ENCODE assay signal across 2 cellular contexts in the genomic region with DNA sequence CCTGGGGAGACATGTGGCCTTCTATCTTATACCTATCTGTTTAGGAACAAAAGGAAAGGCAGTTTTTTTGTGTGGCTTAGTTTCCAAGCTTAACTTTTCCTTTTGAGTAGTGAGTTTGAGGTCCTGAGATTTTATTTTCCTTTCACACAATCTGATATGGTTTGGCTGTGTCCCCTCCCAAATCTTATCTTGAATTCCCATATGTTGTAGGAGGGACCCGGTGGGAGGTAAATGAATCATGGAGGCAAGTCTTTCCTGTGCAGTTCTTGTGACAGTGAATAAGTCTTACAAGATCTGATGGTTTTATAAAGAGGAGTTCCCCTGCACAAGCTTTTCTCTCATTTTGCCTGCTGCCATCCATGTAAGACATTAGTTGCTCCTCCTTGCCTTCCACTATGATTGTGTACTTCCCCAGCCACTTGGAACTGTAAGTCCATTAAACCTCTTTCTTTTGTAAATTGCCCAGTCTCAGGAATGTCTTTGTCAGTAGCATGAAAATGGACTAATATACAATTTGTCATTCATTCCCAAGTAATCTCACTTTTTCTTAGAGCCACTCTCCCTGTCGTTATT.
TF ChIP-seq lines count a peak whose summit lies in the region.

No MANE protein-coding gene starts in this region.

TF ChIP-seq in HepG2, 621 proteins besides CTCF, POLR2A, EP300 and RAD21:
- TF ChIP-seq, protein P1, sequence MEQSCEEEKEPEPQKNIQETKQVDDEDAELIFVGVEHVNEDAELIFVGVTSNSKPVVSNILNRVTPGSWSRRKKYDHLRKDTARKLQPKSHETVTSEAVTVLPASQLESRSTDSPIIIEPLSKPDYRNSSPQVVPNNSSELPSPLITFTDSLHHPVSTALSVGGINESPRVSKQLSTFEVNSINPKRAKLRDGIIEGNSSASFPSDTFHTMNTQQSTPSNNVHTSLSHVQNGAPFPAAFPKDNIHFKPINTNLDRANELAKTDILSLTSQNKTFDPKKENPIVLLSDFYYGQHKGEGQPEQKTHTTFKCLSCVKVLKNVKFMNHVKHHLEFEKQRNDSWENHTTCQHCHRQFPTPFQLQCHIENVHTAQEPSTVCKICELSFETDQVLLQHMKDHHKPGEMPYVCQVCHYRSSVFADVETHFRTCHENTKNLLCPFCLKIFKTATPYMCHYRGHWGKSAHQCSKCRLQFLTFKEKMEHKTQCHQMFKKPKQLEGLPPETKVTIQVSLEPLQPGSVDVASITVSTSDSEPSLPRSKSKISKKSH (CRISPR knock-in tag; IDR thresholded peaks at IDR 0.05; ENCODE audit: borderline replicate concordance) = no peak
- TF ChIP-seq ZNF431 (CRISPR knock-in tag; IDR thresholded peaks at IDR 0.05; ENCODE audit: borderline replicate concordance, low read depth) (peak; percentile 85; the same call in 1 of the 2 replicates), ZNF33A (CRISPR knock-in tag; IDR thresholded peaks at IDR 0.05; ENCODE audit: borderline replicate concordance) (no peak), ZNF30 (CRISPR knock-in tag; IDR thresholded peaks at IDR 0.05) (no peak), SMC3 (IDR thresholded peaks at IDR 0.05; ENCODE audit: low read length) (no peak), ZNF605 (CRISPR knock-in tag; IDR thresholded peaks at IDR 0.05) (no peak), ZNF350 (CRISPR knock-in tag; IDR thresholded peaks at IDR 0.05; ENCODE audit: borderline replicate concordance, low read depth) (no peak)

TF ChIP-seq in endothelial cell of umbilical vein, 7 proteins besides CTCF, POLR2A, EP300 and RAD21:
- no peak for TF ChIP-seq JUN (IDR thresholded peaks at IDR 0.05; ENCODE audit: borderline replicate concordance, insufficient read depth, insufficient read length, low read depth)
- TF ChIP-seq GATA2 (IDR thresholded peaks at IDR 0.05; ENCODE audit: insufficient read depth, insufficient read length, low read depth, low read length) = no peak
- TF ChIP-seq EZH2 (IDR thresholded peaks at IDR 0.05; ENCODE audit: borderline replicate concordance, low read depth, low read length, severe bottlenecking) = no peak
- TF ChIP-seq MYC (IDR thresholded peaks at IDR 0.05; ENCODE audit: low read depth, low read length) = no peak
- TF ChIP-seq POLR2AphosphoS5 (IDR thresholded peaks at IDR 0.05; ENCODE audit: insufficient read depth, low read depth, low read length) = no peak
- TF ChIP-seq, protein P2, sequence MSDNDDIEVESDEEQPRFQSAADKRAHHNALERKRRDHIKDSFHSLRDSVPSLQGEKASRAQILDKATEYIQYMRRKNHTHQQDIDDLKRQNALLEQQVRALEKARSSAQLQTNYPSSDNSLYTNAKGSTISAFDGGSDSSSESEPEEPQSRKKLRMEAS (IDR thresholded peaks at IDR 0.05; ENCODE audit: insufficient read depth, insufficient read length) = no peak
- TF ChIP-seq FOS (IDR thresholded peaks at IDR 0.05; ENCODE audit: borderline replicate concordance, insufficient read depth, low read length) = no peak
